In genomic region chr19:39433480-39434079, GRCh38 we compare ENCODE assay signal across 10 cellular contexts. TPM values are rescaled to one million over a fixed set of nuclear protein-coding genes. Genes with fewer than 3 reads are reported as not detected.
DNase-seq lines count a peak whose midpoint lies in the region; ATAC-seq and TF ChIP-seq lines count a peak whose summit lies in the region.
"Had no signal": no experiment of that assay in that cellular context is flagged by ENCODE, and none has a peak within 500 bp of the region (broad histone marks: within the 10 kb centered on the region; RNA-seq: fewer than 3 reads in every experiment).

No MANE protein-coding gene starts in this region.

- peaks cover 34% of the 10 kb centered on the region for H3K4me1 ChIP-seq in osteoblast (ENCODE audit: insufficient read depth, low read length)

- H3K9me3 ChIP-seq in osteoblast (ENCODE audit: low read depth, low read length) = no peaks in the 10 kb centered on the region
- H3K9me3 ChIP-seq: thoracic aorta had no signal

- TF ChIP-seq CTCF in NB4 (IDR thresholded peaks at IDR 0.05; ENCODE audit: low read depth, low read length) (no peak), osteoblast (IDR thresholded peaks at IDR 0.05; ENCODE audit: extremely low read depth, low read depth, low read length) (no peak)

- H3K4me3 Mint-ChIP-seq in central memory CD8-positive, alpha-beta T cell = peak overlapping the region; percentile 96

- DNase-seq in ELR (ENCODE audit: low read depth) = peak; percentile 13
- DNase-seq in NB4 (ENCODE audit: low read depth) = no peak
- no peak for DNase-seq in central memory CD8-positive, alpha-beta T cell (ENCODE audit: low spot score in 2 of 2)
- peak; percentile 26 for DNase-seq in osteoblast (ENCODE audit: insufficient read length, low spot score, missing footprints)
- no peak for DNase-seq in NCI-H1105 (lab: John Stamatoyannopoulos, UW)
- DNase-seq in germinal center (ENCODE audit: low spot score) = no peak
- DNase-seq in Kasumi-1 (lab: John Stamatoyannopoulos, UW) = no peak
- no peak for DNase-seq in nucleus accumbens (lab: John Stamatoyannopoulos, UW)
- DNase-seq: activated CD4-positive, alpha-beta T cell treated with anti-CD3 and anti-CD28 coated beads for 4 hours had no signal

- peak overlapping the region; percentile 88 for H3K4me2 ChIP-seq in osteoblast (ENCODE audit: insufficient read depth, low read length)

- H3K36me3 Mint-ChIP-seq in central memory CD8-positive, alpha-beta T cell (ENCODE audit: insufficient read depth) = peaks cover 49% of the 10 kb centered on the region

- no peaks in the 10 kb centered on the region for H3K27me3 ChIP-seq in osteoblast (ENCODE audit: insufficient read depth, low read length)

- H3K79me2 ChIP-seq in osteoblast (ENCODE audit: insufficient read depth, low read length) = peaks cover 29% of the 10 kb centered on the region

- H2AFZ ChIP-seq in osteoblast (ENCODE audit: low read length) = no peak overlapping the region

- TF ChIP-seq POLR2A in NB4 (IDR thresholded peaks at IDR 0.05; ENCODE audit: extremely low read depth, insufficient read length) = no peak

- peak overlapping the region; percentile 96 for H3K4me3 ChIP-seq in NB4 (ENCODE audit: low read depth, low read length)
- no peak overlapping the region for H3K4me3 ChIP-seq in osteoblast (ENCODE audit: insufficient read depth, low read length)

- H3K4me1 Mint-ChIP-seq in central memory CD8-positive, alpha-beta T cell = peaks cover 47% of the 10 kb centered on the region

- no peak for ATAC-seq in central memory CD8-positive, alpha-beta T cell (replicated peaks; ENCODE audit: extremely low read depth, poor library complexity, severe bottlenecking)

- no peaks in the 10 kb centered on the region for H3K27me3 Mint-ChIP-seq in central memory CD8-positive, alpha-beta T cell

- peak overlapping the region; percentile 25 for H3K27ac Mint-ChIP-seq in central memory CD8-positive, alpha-beta T cell (ENCODE audit: low read depth)

- no peaks in the 10 kb centered on the region for H3K9me3 Mint-ChIP-seq in central memory CD8-positive, alpha-beta T cell

- H3K27ac ChIP-seq in osteoblast (ENCODE audit: low read depth, low read length) = peak overlapping the region; percentile 96

- peaks cover 20% of the 10 kb centered on the region for H4K20me1 ChIP-seq in osteoblast (ENCODE audit: insufficient read depth, low read length)

- peaks cover 30% of the 10 kb centered on the region for H3K36me3 ChIP-seq in osteoblast (ENCODE audit: insufficient read depth, low read length)

RNA-seq across cellular contexts. Expression of gene RPS16, which starts 2.2 kb away (rescaled TPM):
- 44.9 and 56.0 TPM in 2 replicates for total RNA-seq in osteoblast

RNA-seq across cellular contexts. Expression of gene SUPT5H, which starts 11.8 kb away (rescaled TPM):
- total RNA-seq in osteoblast = 71.9 and 91.2 TPM in 2 replicates

RNA-seq across cellular contexts. Expression of gene PLEKHG2, which starts 21.1 kb away (rescaled TPM):
- 21.4 and 21.5 TPM in 2 replicates for total RNA-seq in osteoblast

RNA-seq across cellular contexts. Expression of gene ZFP36, which starts 26.9 kb away (rescaled TPM):
- 6.2 and 6.5 TPM in 2 replicates for total RNA-seq in osteoblast

RNA-seq across cellular contexts. Expression of gene MED29, which starts 42.4 kb away (rescaled TPM):
- 19.9 and 23.0 TPM in 2 replicates for total RNA-seq in osteoblast

Comparison
In these comparisons a context has a peak if more than half of its experiments do, and no peak if none do; other contexts are left out.
1. DNase-seq: peak in ELR (single experiment) and osteoblast (single experiment); none in NB4 (single experiment), central memory CD8-positive, alpha-beta T cell (0 of 2), NCI-H1105 (single experiment), germinal center (single experiment), Kasumi-1 (0 of 2) and nucleus accumbens (0 of 56).